ENCODE assay signal across 29 cellular contexts in genomic region chr17:50239913-50240312, GRCh38. TPM values are rescaled to one million over a fixed set of nuclear protein-coding genes. Genes with fewer than 3 reads are reported as not detected.
DNase-seq lines count a peak whose midpoint lies in the region; ATAC-seq and TF ChIP-seq lines count a peak whose summit lies in the region.
"Had no signal": no experiment of that assay in that cellular context is flagged by ENCODE, and none has a peak within 500 bp of the region (broad histone marks: within the 10 kb centered on the region; RNA-seq: fewer than 3 reads in every experiment).

No MANE protein-coding gene starts in this region.

- no peak overlapping the region for H3K4me2 ChIP-seq in mesenchymal stem cell (ENCODE audit: low read length, poor library complexity, severe bottlenecking)

- H4K91ac ChIP-seq in mesenchymal stem cell (ENCODE audit: low read length) = no peak overlapping the region

- H3K14ac ChIP-seq in mesenchymal stem cell (ENCODE audit: low read length in 2 of 2) = no peak overlapping the region

- H3K4me3 ChIP-seq in mesenchymal stem cell (ENCODE audit: insufficient read depth in 1 of 2, low read depth in 1 of 2, low read length in 2 of 2) (no peak overlapping the region), uterus (no peak overlapping the region)
- H3K4me3 ChIP-seq: breast epithelium, left lung, Peyer's patch, upper lobe of left lung had no signal

- no peaks in the 10 kb centered on the region for H3K79me1 ChIP-seq in mesenchymal stem cell (replicated peaks; ENCODE audit: low read length, poor library complexity, severe bottlenecking)

- no peak overlapping the region for H4K8ac ChIP-seq in mesenchymal stem cell (ENCODE audit: low read length)

- H2AFZ ChIP-seq in mesenchymal stem cell (ENCODE audit: low read depth, low read length) = no peak overlapping the region

- H3K4me1 ChIP-seq in mesenchymal stem cell (ENCODE audit: control insufficient read depth, insufficient read depth, low read depth, low read length) (no peaks in the 10 kb centered on the region), uterus (peaks cover 4 to 6% of the 10 kb centered on the region in 2 donors)
- H3K4me1 ChIP-seq: breast epithelium, left lung, Peyer's patch, upper lobe of left lung had no signal

- ATAC-seq in Right ventricle myocardium superior (ENCODE audit: poor library complexity) (peak; percentile 72), Right ventricle myocardium inferior (no peak), HG03342 (IDR thresholded peaks at IDR 0.05; ENCODE audit: unreplicated experiment) (no peak), GM19035 (IDR thresholded peaks at IDR 0.05; ENCODE audit: unreplicated experiment) (no peak)
- ATAC-seq: left lung had no signal

- TF ChIP-seq CTCF in uterus (IDR thresholded peaks at IDR 0.05) = no peak

- H3K9ac ChIP-seq in mesenchymal stem cell (ENCODE audit: low read length) = no peak overlapping the region

- H2BK5ac ChIP-seq in mesenchymal stem cell (ENCODE audit: low read depth, low read length, poor library complexity, severe bottlenecking) = no peak overlapping the region

- no peaks in the 10 kb centered on the region for H3K36me3 ChIP-seq in mesenchymal stem cell (ENCODE audit: control insufficient read depth in 1 of 2, insufficient read depth in 2 of 2, low read depth in 1 of 2, low read length in 2 of 2)
- no peaks in the 10 kb centered on the region for H3K36me3 ChIP-seq in uterus
- H3K36me3 ChIP-seq: breast epithelium, left lung, neutrophil, Peyer's patch, upper lobe of left lung, WERI-Rb-1 had no signal

- 78% methylated on average over 4 of the region's 4 CpGs for WGBS in mesenchymal stem cell

- H3K27ac ChIP-seq in mesenchymal stem cell (ENCODE audit: low read length, poor library complexity, severe bottlenecking) = no peak overlapping the region
- peak overlapping the region; percentile 47 to 64 for H3K27ac ChIP-seq in uterus
- H3K27ac ChIP-seq: breast epithelium, left lung, neutrophil, Peyer's patch, upper lobe of left lung, WERI-Rb-1 had no signal

- no peak overlapping the region for H2BK15ac ChIP-seq in mesenchymal stem cell (ENCODE audit: low read depth, poor library complexity, severe bottlenecking)

- H2BK120ac ChIP-seq in mesenchymal stem cell (ENCODE audit: low read depth, low read length) = no peak overlapping the region

- TF ChIP-seq POLR2A in uterus (IDR thresholded peaks at IDR 0.05) = no peak

- no peak for DNase-seq in Right ventricle myocardium superior
- no peak for DNase-seq in Right ventricle myocardium inferior (ENCODE audit: missing footprints)
- DNase-seq in MV-4-11 (lab: John Stamatoyannopoulos, UW) = peak; percentile 27
- peak; percentile 12 for DNase-seq in mesenchymal stem cell
- DNase-seq in uterus = no peak
- DNase-seq in foreskin melanocyte = no peak
- DNase-seq: activated CD4-positive, alpha-beta T cell treated with anti-CD3 and anti-CD28 coated beads for 48 hours; activated T-cell treated with anti-CD3 and anti-CD28 coated beads for 4 hours; Calu3; DMS79 treated with DMSO at 0.1 percent for 48 hours; left lung; naive B cell; NCI-H1436 treated with DMSO at 0.1 percent for 48 hours; NCI-H2081 treated with DMSO at 0.1 percent for 48 hours; NCI-H748 treated with DMSO at 0.1 percent for 48 hours; Peyer's patch; SIG-M5; stimulated activated CD4-positive, alpha-beta T cell treated with anti-CD3 and anti-CD28 coated beads, Interleukin-15, amount 100 ng/mL, for 24 hours; stimulated activated CD4-positive, alpha-beta T cell treated with anti-CD3 and anti-CD28 coated beads, Interleukin-4, amount 100 ng/mL, for 4 hours; substantia nigra; T-helper 9 cell; upper lobe of left lung; WERI-Rb-1 had no signal

- no peak overlapping the region for H3K23ac ChIP-seq in mesenchymal stem cell (ENCODE audit: low read length in 2 of 2)

- intact Hi-C loops in Right ventricle myocardium superior (cut with DNase I) (no loop called here), Right ventricle myocardium inferior (cut with DNase I) (no loop called here), uterus (cut with DNase I; ENCODE audit: low total_unique reads) (no loop called here)

- no peak overlapping the region for H3K4ac ChIP-seq in mesenchymal stem cell (ENCODE audit: low read depth in 1 of 2, low read length in 2 of 2)

- H3K18ac ChIP-seq in mesenchymal stem cell (ENCODE audit: low read depth in 1 of 2, low read length in 2 of 2) = no peak overlapping the region

- H2AK5ac ChIP-seq in mesenchymal stem cell (ENCODE audit: low read length, severe bottlenecking) = no peak overlapping the region

- no peak overlapping the region for H2BK12ac ChIP-seq in mesenchymal stem cell (ENCODE audit: low read length in 2 of 2)

- peaks cover 10% of the 10 kb centered on the region for H3K9me3 ChIP-seq in mesenchymal stem cell (ENCODE audit: control insufficient read depth, low read length)
- no peaks in the 10 kb centered on the region for H3K9me3 ChIP-seq in uterus
- H3K9me3 ChIP-seq: breast epithelium, left lung, neutrophil, Peyer's patch, upper lobe of left lung had no signal

- H3K27me3 ChIP-seq in mesenchymal stem cell (ENCODE audit: control insufficient read depth in 1 of 2, insufficient read depth in 1 of 2, low read length in 2 of 2) (no peaks in the 10 kb centered on the region), uterus (no peaks in the 10 kb centered on the region)
- H3K27me3 ChIP-seq: breast epithelium, Peyer's patch, upper lobe of left lung had no signal

RNA-seq across cellular contexts. Expression of gene TMEM92, which starts 34.4 kb away (rescaled TPM):
- total RNA-seq in Right ventricle myocardium superior (not detected), Right ventricle myocardium inferior (not detected), uterus (under 1 TPM in 2 of 4 donors, not detected in 2; 0.07 to 0.91 TPM)
- polyA plus RNA-seq in mesenchymal stem cell (2013, experiment 1 of 2) = 0.86 TPM
- 0.62 TPM for polyA plus RNA-seq in mesenchymal stem cell (2013, experiment 2 of 2)
- total RNA-seq: endothelial cell of umbilical vein, mesenteric fat pad had no signal

RNA-seq across cellular contexts. Expression of gene COL1A1, which starts 38.5 kb away (rescaled TPM):
- total RNA-seq in Right ventricle myocardium superior (28.1 TPM), Right ventricle myocardium inferior (28.2 TPM), uterus (1,000 to 10,000 TPM in 1 of 4 donors, 100 to 1,000 TPM in 2, 10 to 100 TPM in 1; 59.4 to 4,880 (median 491) TPM)
- 4,381 TPM for polyA plus RNA-seq in mesenchymal stem cell (2013, experiment 1 of 2)
- polyA plus RNA-seq in mesenchymal stem cell (2013, experiment 2 of 2) = 4,150 TPM

Comparison
In these comparisons a context has a peak if more than half of its experiments do, and no peak if none do; other contexts are left out.
1. DNase-seq: peak in MV-4-11 (single experiment) and mesenchymal stem cell (single experiment); none in Right ventricle myocardium superior (single experiment), Right ventricle myocardium inferior (single experiment), uterus (0 of 2) and foreskin melanocyte (single experiment).